ENCODE assay signal across 34 cellular contexts in the genomic region with DNA sequence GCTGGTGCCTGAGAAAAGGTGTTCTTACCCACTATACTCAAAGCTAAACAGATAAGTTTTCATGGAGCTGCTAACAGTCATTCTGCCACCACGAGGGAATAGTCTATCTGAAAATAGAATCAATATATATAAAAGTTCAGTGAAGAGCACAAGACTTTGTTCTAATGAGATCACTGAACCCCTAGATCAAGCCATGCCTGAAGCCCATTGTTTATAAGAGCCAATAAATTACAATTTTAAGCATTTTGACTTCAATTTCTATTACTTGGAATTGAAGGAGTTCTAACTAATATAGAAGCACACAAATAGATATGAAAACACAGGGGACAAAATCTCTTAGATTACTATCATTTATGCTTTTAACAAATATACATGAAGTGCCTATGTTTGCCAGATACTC.
"Had no signal": no experiment of that assay in that cellular context is flagged by ENCODE, and none has a peak within 500 bp of the region (broad histone marks: within the 10 kb centered on the region; RNA-seq: fewer than 3 reads in every experiment).

No MANE protein-coding gene starts in this region.

- H3K9me3 ChIP-seq: adrenal gland, body of pancreas had no signal

- DNase-seq: activated effector memory CD4-positive, alpha-beta T cell treated with anti-CD3 and anti-CD28 coated beads, Interleukin-2, amount 50 U/mL, for 16 hours; activated effector memory CD4-positive, alpha-beta T cell treated with Interleukin-2 at 50 U/mL for 16 hours; activated gamma-delta T cell; activated gamma-delta T cell treated with Interleukin-2 at 50 U/mL for 16 hours; activated naive CD4-positive, alpha-beta T cell; activated naive CD4-positive, alpha-beta T cell treated with anti-CD3 and anti-CD28 coated beads for 36 hours; activated naive CD4-positive, alpha-beta T cell treated with anti-CD3 and anti-CD28 coated beads, Interleukin-2, amount 10 ng/mL, durations not matched to agents 7 days and 5 days; activated naive CD4-positive, alpha-beta T cell treated with anti-CD3 and anti-CD28 coated beads, Interleukin-2, amount 50 U/mL, for 16 hours; activated naive CD4-positive, alpha-beta T cell treated with Interleukin-2 at 50 U/mL for 16 hours; activated naive CD8-positive, alpha-beta T cell treated with anti-CD3 and anti-CD28 coated beads for 36 hours; activated naive CD8-positive, alpha-beta T cell treated with anti-CD3 and anti-CD28 coated beads, Interleukin-2, amount 10 ng/mL, durations not matched to agents 7 days and 5 days; activated naive CD8-positive, alpha-beta T cell treated with anti-CD3 and anti-CD28 coated beads, Interleukin-2, amount 50 U/mL, for 24 hours; activated T-cell treated with anti-CD3 and anti-CD28 coated beads, Interleukin-2, amount 50 U/mL, for 1 hour; activated T-cell treated with anti-CD3 and anti-CD28 coated beads, Interleukin-2, amount 50 U/mL, for 24 hours; activated T-cell treated with anti-CD3 and anti-CD28 coated beads, Interleukin-2, amount 50 U/mL, for 4 hours; activated T-cell treated with anti-CD3 and anti-CD28 coated beads, Interleukin-2, amount 50 U/mL, for 48 hours; activated T-cell treated with anti-CD3 and anti-CD28 coated beads, Interleukin-2, amount 50 U/mL, for 72 hours; adrenal gland; amniotic stem cell; amygdala; anterior cingulate cortex; aorta; body of pancreas; brain microvascular endothelial cell; caudate nucleus; central memory CD4-positive, alpha-beta T cell; cerebellar nuclear complex had no signal

- H3K27ac ChIP-seq: adrenal gland, ascending aorta, body of pancreas, brain microvascular endothelial cell, breast epithelium, cardiac muscle cell had no signal

- H3K27me3 ChIP-seq: adrenal gland, ascending aorta, body of pancreas, brain microvascular endothelial cell, cardiac muscle cell had no signal

- H3K4me1 ChIP-seq: body of pancreas, breast epithelium had no signal

- H3K36me3 ChIP-seq: adrenal gland, ascending aorta, brain microvascular endothelial cell, breast epithelium, cardiac muscle cell had no signal

- ATAC-seq: activated naive CD4-positive, alpha-beta T cell treated with anti-CD3 and anti-CD28 coated beads, Interleukin-2, amount 50 U/mL, for 72 hours; activated naive CD8-positive, alpha-beta T cell treated with anti-CD3 and anti-CD28 coated beads, Interleukin-2, amount 50 U/mL, for 24 hours; activated T-cell treated with anti-CD3 and anti-CD28 coated beads, Interleukin-2, amount 50 U/mL, for 4 hours; activated T-cell treated with anti-CD3 and anti-CD28 coated beads, Interleukin-2, amount 50 U/mL, for 72 hours; activated T-helper 17 cell treated with anti-CD3 and anti-CD28 coated beads, Interleukin-2, amount 50 U/mL, for 72 hours; body of pancreas had no signal

- H3K4me3 ChIP-seq: adrenal gland, ascending aorta, body of pancreas, breast epithelium, cardiac muscle cell had no signal

- FAIRE-seq: astrocyte, bronchial epithelial cell had no signal
